ENCODE assay signal across 27 cellular contexts in genomic region chr11:106449756-106450155, GRCh38.
"Had no signal": no experiment of that assay in that cellular context is flagged by ENCODE, and none has a peak within 500 bp of the region (broad histone marks: within the 10 kb centered on the region; RNA-seq: fewer than 3 reads in every experiment).

No MANE protein-coding gene starts in this region.

- DNase-seq: colonic mucosa; cortex of kidney; effector CD8-positive, alpha-beta T cell; effector memory CD8-positive, alpha-beta T cell; endodermal cell; erythroblast; esophagus squamous epithelium; foreskin fibroblast; foreskin melanocyte; gastrocnemius medialis; glutamatergic neuron; head of caudate nucleus; heart right ventricle; hippocampal formation; left cardiac atrium; left lung; left ventricle myocardium superior; lower lobe of right lung; mesendoderm; midbrain; naive thymus-derived CD4-positive, alpha-beta T cell had no signal

- H3K4me1 ChIP-seq: colonic mucosa, esophagus squamous epithelium, gastrocnemius medialis, heart right ventricle, left lung had no signal

- H3K27me3 Mint-ChIP-seq: dendritic cell treated with granulocyte-macrophage colony-stimulating factor and Interleukin-4, amounts not matched to agents 40 ng/mL and 50 ng/mL, for 4 days; effector memory CD8-positive, alpha-beta T cell; naive thymus-derived CD4-positive, alpha-beta T cell had no signal

- H3K4me3 ChIP-seq: colonic mucosa, esophagus squamous epithelium, gastrocnemius medialis, heart right ventricle, left lung, lower lobe of right lung had no signal

- H3K36me3 Mint-ChIP-seq: naive thymus-derived CD4-positive, alpha-beta T cell had no signal

- H3K27ac Mint-ChIP-seq: dendritic cell treated with granulocyte-macrophage colony-stimulating factor and Interleukin-4, amounts not matched to agents 40 ng/mL and 50 ng/mL, for 4 days; effector memory CD8-positive, alpha-beta T cell; endodermal cell; naive thymus-derived CD4-positive, alpha-beta T cell had no signal

- H3K9me3 ChIP-seq: colonic mucosa, esophagus squamous epithelium, gastrocnemius medialis, lower lobe of right lung had no signal

- H3K4me3 Mint-ChIP-seq: dendritic cell treated with granulocyte-macrophage colony-stimulating factor and Interleukin-4, amounts not matched to agents 40 ng/mL and 50 ng/mL, for 4 days; effector memory CD8-positive, alpha-beta T cell; endodermal cell; naive thymus-derived CD4-positive, alpha-beta T cell had no signal

- FAIRE-seq: endometrium, islet of Langerhans, keratinocyte had no signal

- ATAC-seq: effector memory CD8-positive, alpha-beta T cell; esophagus mucosa; gastrocnemius medialis; heart right ventricle; left cardiac atrium; left lung; left ventricle myocardium superior; lower lobe of right lung; naive thymus-derived CD4-positive, alpha-beta T cell had no signal

- H3K27ac ChIP-seq: colonic mucosa, epithelial cell of prostate, esophagus squamous epithelium, gastrocnemius medialis, heart right ventricle, left lung, lower lobe of right lung had no signal

- H3K27me3 ChIP-seq: colonic mucosa, gastrocnemius medialis, heart right ventricle, left lung had no signal

- H3K36me3 ChIP-seq: colonic mucosa, esophagus squamous epithelium, gastrocnemius medialis, heart right ventricle, left lung, lower lobe of right lung had no signal
